Comparison of ENCODE assay signal across 1 cellular context in genomic region chr9:109816490-109816889, GRCh38.
TF ChIP-seq lines count a peak whose summit lies in the region.

No MANE protein-coding gene starts in this region.

TF ChIP-seq in K562, 482 proteins besides CTCF, POLR2A, EP300 and RAD21 (continued from another document):
- TF ChIP-seq MGA (IDR thresholded peaks at IDR 0.05) (no peak), ZNF318 (IDR thresholded peaks at IDR 0.05; ENCODE audit: borderline replicate concordance in 1 of 2, low read depth in 1 of 2) (0 out of 4 replicates have a peak, but pooled peaks of 1 of the 2 experiments have one; percentile 39), SMARCA4 (IDR thresholded peaks at IDR 0.05) (peak; percentile 16; the same call in 1 of the 2 replicates)
